In genomic region chr1:66271216-66271903, GRCh38 we compare ENCODE assay signal across 9 cellular contexts.
A peak's percentile ranks its signal among the peaks of the same experiment; 100 is the strongest.
DNase-seq lines count a peak whose midpoint lies in the region; ATAC-seq, FAIRE-seq and TF ChIP-seq lines count a peak whose summit lies in the region.
"Had no signal": no experiment of that assay in that cellular context is flagged by ENCODE, and none has a peak within 500 bp of the region (broad histone marks: within the 10 kb centered on the region; RNA-seq: fewer than 3 reads in every experiment).

No MANE protein-coding gene starts in this region.

- CTCF ChIA-PET in BJ (lab: Yijun Ruan, JAX) = interaction anchor here (0.6 to 1.7 kb wide), 7 partner anchors 8 to 179 kb away, joined by 3 to 5 read pairs (median 4); no protein-coding TSS in a partner anchor

- H3K27me3 ChIP-seq in BJ (ENCODE audit: control insufficient read depth, insufficient read depth, low read length) = no peaks in the 10 kb centered on the region
- no peaks in the 10 kb centered on the region for H3K27me3 ChIP-seq in keratinocyte (ENCODE audit: control insufficient read depth, extremely low read depth, insufficient read depth, low read length)
- H3K27me3 ChIP-seq in smooth muscle cell (ENCODE audit: low read depth) = no peaks in the 10 kb centered on the region

- H3K9ac ChIP-seq in keratinocyte (ENCODE audit: control insufficient read depth, extremely low read depth, insufficient read depth, low read length) (peak overlapping the region; percentile 34), smooth muscle cell (ENCODE audit: low read depth) (peak overlapping the region; percentile 58)

- peak; percentile 83 for FAIRE-seq in keratinocyte (lab: Jason Lieb, UNC)

- H3K4me2 ChIP-seq in keratinocyte (ENCODE audit: control insufficient read depth, extremely low read depth, insufficient read depth, low read depth, low read length) (peak overlapping the region; percentile 79), smooth muscle cell (peak overlapping the region; percentile 79)

- dilution Hi-C loops in keratinocyte (cut with MboI; ENCODE audit: extremely low pct_ligation_motif_present, low sequenced_read_pairs) = loop anchor here (25.0 kb wide), 1 partner anchor 191 kb away; no protein-coding TSS in a partner anchor

- POLR2A ChIA-PET in BJ (lab: Charles Lee) = interaction anchor here (1.9 kb wide), 1 partner anchor 60 kb away, joined by 14 read pairs; no protein-coding TSS in a partner anchor

- H3K9me1 ChIP-seq in keratinocyte (ENCODE audit: control insufficient read depth, extremely low read depth, insufficient read depth, low read length) = no peaks in the 10 kb centered on the region

- H4K20me1 ChIP-seq in keratinocyte (ENCODE audit: control insufficient read depth, extremely low read depth, insufficient read depth, low read length) = no peaks in the 10 kb centered on the region
- no peaks in the 10 kb centered on the region for H4K20me1 ChIP-seq in smooth muscle cell (ENCODE audit: low read depth)

- peaks cover 41% of the 10 kb centered on the region for H3K4me1 ChIP-seq in keratinocyte (ENCODE audit: control insufficient read depth, extremely low read depth, insufficient read depth, low read length)
- H3K4me1 ChIP-seq in smooth muscle cell (ENCODE audit: low read depth) = peaks cover 41% of the 10 kb centered on the region

- no peaks in the 10 kb centered on the region for H3K9me3 ChIP-seq in keratinocyte (ENCODE audit: control insufficient read depth, low read depth, low read length)
- no peaks in the 10 kb centered on the region for H3K9me3 ChIP-seq in smooth muscle cell (replicated peaks; ENCODE audit: low read depth)

- no peaks in the 10 kb centered on the region for H3K36me3 ChIP-seq in BJ (ENCODE audit: control insufficient read depth, insufficient read depth, low read length)
- H3K36me3 ChIP-seq in keratinocyte (ENCODE audit: control insufficient read depth in 2 of 2, extremely low read depth in 1 of 2, insufficient read depth in 2 of 2, low read length in 2 of 2) = no peaks in the 10 kb centered on the region
- no peaks in the 10 kb centered on the region for H3K36me3 ChIP-seq in smooth muscle cell (ENCODE audit: low read depth)

- DNase-seq in BJ (ENCODE audit: low read depth) (peak; percentile 98), SHP77 (lab: John Stamatoyannopoulos, UW) (peak; percentile 92 to 95), cardiac fibroblast (ENCODE audit: low read depth in 2 of 2) (peak; percentile 99), keratinocyte (ENCODE audit: low read depth, low spot score) (peak; percentile 87), smooth muscle cell (lab: John Stamatoyannopoulos, UW; ENCODE audit: unreplicated experiment) (no peak), activated gamma-delta T cell (lab: John Stamatoyannopoulos, UW) (no peak)

- ATAC-seq in HG02678 (IDR thresholded peaks at IDR 0.05; ENCODE audit: unreplicated experiment) (peak; percentile 40), GM21390 (IDR thresholded peaks at IDR 0.05; ENCODE audit: unreplicated experiment) (no peak)

- WGBS in smooth muscle cell (ENCODE audit: low lambda C conversion rate) = 4% methylated on average over 8 of the region's 8 CpGs

- no peak overlapping the region for H3K4me3 ChIP-seq in BJ (ENCODE audit: low read depth, low read length)
- H3K4me3 ChIP-seq in cardiac fibroblast (replicated peaks in 1 of 2; ENCODE audit: low read depth in 2 of 2, low read length in 2 of 2) = peak overlapping the region in 1 of 2 donors; percentile 15
- H3K4me3 ChIP-seq in keratinocyte (ENCODE audit: control insufficient read depth in 2 of 3, extremely low read depth in 1 of 3, insufficient read depth in 2 of 3, low read depth in 1 of 3, low read length in 3 of 3) = peak overlapping the region in 2 of 3 experiments; percentile 30 to 49
- peak overlapping the region; percentile 9 for H3K4me3 ChIP-seq in smooth muscle cell

- peaks cover 37% of the 10 kb centered on the region for H3F3A ChIP-seq in smooth muscle cell (ENCODE audit: low read depth)

- TF ChIP-seq CTCF in BJ (IDR thresholded peaks at IDR 0.05; ENCODE audit: insufficient read depth, low read depth, low read length) (no peak), cardiac fibroblast (IDR thresholded peaks at IDR 0.05; ENCODE audit: low read depth, low read length) (no peak), keratinocyte (optimal IDR thresholded peaks at IDR 0.05 in 1 of 3, IDR thresholded peaks at IDR 0.05 in 1 of 3, conservative IDR thresholded peaks at IDR 0.05 in 1 of 3; ENCODE audit: extremely low read depth in 1 of 3, insufficient read depth in 2 of 3, low read length in 3 of 3) (no peak), smooth muscle cell (IDR thresholded peaks at IDR 0.05; ENCODE audit: borderline replicate concordance, insufficient read depth, poor library complexity, severe bottlenecking) (no peak)

- peak overlapping the region; percentile 87 for H3K27ac ChIP-seq in keratinocyte (ENCODE audit: control insufficient read depth, insufficient read depth, low read length)
- H3K27ac ChIP-seq in smooth muscle cell (ENCODE audit: low read depth) = peak overlapping the region; percentile 93
- H3K27ac ChIP-seq: HL-60 had no signal

- peak overlapping the region; percentile 64 for H2AFZ ChIP-seq in keratinocyte (ENCODE audit: control insufficient read depth, low read length)
- no peak overlapping the region for H2AFZ ChIP-seq in smooth muscle cell (ENCODE audit: low read depth)

- H3K79me2 ChIP-seq in keratinocyte (ENCODE audit: control insufficient read depth, insufficient read depth, low read length) = no peaks in the 10 kb centered on the region
- no peaks in the 10 kb centered on the region for H3K79me2 ChIP-seq in smooth muscle cell (ENCODE audit: low read depth)

Comparison
In these comparisons a context has a peak if more than half of its experiments do, and no peak if none do; other contexts are left out.
1. DNase-seq: peak in BJ (single experiment), SHP77 (2 of 2), cardiac fibroblast (2 of 2) and keratinocyte (single experiment); none in smooth muscle cell (single experiment) and activated gamma-delta T cell (single experiment).